32 cellular contexts compared by ENCODE assay signal in the genomic region with DNA sequence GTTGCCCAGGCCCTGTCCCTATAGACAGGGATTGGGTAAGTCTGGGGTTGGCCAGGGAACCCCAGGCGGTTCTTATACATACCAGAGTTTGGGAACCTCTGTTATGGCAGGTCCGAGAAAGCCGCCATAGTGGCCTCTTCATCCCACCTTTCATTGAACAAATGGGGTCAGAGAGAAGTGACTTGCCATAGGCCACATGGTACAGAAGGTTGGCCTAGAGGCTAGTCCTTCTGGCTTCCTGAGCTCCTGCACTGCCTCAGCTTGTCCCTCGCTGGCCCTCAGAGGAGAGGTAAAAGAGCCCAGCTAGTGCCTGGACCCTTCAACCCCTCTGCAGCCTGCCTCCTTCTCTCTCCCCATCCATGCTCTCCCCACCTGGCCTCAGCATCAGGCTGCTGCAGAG.
"Had no signal": no experiment of that assay in that cellular context is flagged by ENCODE, and none has a peak within 500 bp of the region (broad histone marks: within the 10 kb centered on the region; RNA-seq: fewer than 3 reads in every experiment).

No MANE protein-coding gene starts in this region.

- H3K27me3 ChIP-seq: colonic mucosa, ovary, uterus had no signal

- H3K27me3 Mint-ChIP-seq: activated CD4-positive, alpha-beta T cell treated with anti-CD3 and anti-CD28 coated beads, Interleukin-2, amount 10 ng/mL, durations not matched to agents 24 days and 14 days had no signal

- H3K27ac ChIP-seq: colonic mucosa, heart left ventricle, ovary, prostate gland, skin epidermis, thoracic aorta, uterus, WERI-Rb-1 had no signal

- H3K36me3 Mint-ChIP-seq: activated CD4-positive, alpha-beta memory T cell treated with anti-CD3 and anti-CD28 coated beads for 36 hours; activated naive CD4-positive, alpha-beta T cell treated with anti-CD3 and anti-CD28 coated beads, Interleukin-2, amount 50 U/mL, for 72 hours; immature natural killer cell; natural killer cell treated with Interleukin-12 subunit alpha and Interleukin-12 subunit beta and Interleukin-15 and Interleukin-18, amount 100 ng/mL, for 72 hours had no signal

- H3K9me3 Mint-ChIP-seq: activated CD4-positive, alpha-beta memory T cell treated with anti-CD3 and anti-CD28 coated beads for 36 hours; activated CD4-positive, alpha-beta T cell treated with anti-CD3 and anti-CD28 coated beads, Interleukin-2, amount 10 ng/mL, durations not matched to agents 24 days and 14 days; activated naive CD4-positive, alpha-beta T cell treated with anti-CD3 and anti-CD28 coated beads, Interleukin-2, amount 50 U/mL, for 72 hours; activated T-cell treated with anti-CD3 and anti-CD28 coated beads, Interleukin-2, amount 50 U/mL, for 72 hours; immature natural killer cell; natural killer cell treated with Interleukin-12 subunit alpha and Interleukin-12 subunit beta and Interleukin-15 and Interleukin-18, amount 100 ng/mL, for 72 hours had no signal

- H3K4me1 Mint-ChIP-seq: activated CD4-positive, alpha-beta T cell treated with anti-CD3 and anti-CD28 coated beads, Interleukin-2, amount 10 ng/mL, durations not matched to agents 24 days and 14 days; immature natural killer cell had no signal

- H3K4me3 ChIP-seq: colonic mucosa, heart left ventricle, lung, mucosa of descending colon, ovary, prostate gland, skin epidermis, thoracic aorta, uterus had no signal

- H3K9me3 ChIP-seq: colonic mucosa, mucosa of descending colon, ovary, prostate gland, uterus had no signal

- H3K36me3 ChIP-seq: colonic mucosa, heart left ventricle, ovary, prostate gland, thoracic aorta, uterus, WERI-Rb-1 had no signal

- H3K27ac Mint-ChIP-seq: activated CD4-positive, alpha-beta memory T cell treated with anti-CD3 and anti-CD28 coated beads for 36 hours; activated CD4-positive, alpha-beta T cell treated with anti-CD3 and anti-CD28 coated beads, Interleukin-2, amount 10 ng/mL, durations not matched to agents 24 days and 14 days; activated naive CD4-positive, alpha-beta T cell treated with anti-CD3 and anti-CD28 coated beads, Interleukin-2, amount 50 U/mL, for 72 hours; activated T-cell treated with anti-CD3 and anti-CD28 coated beads, Interleukin-2, amount 50 U/mL, for 72 hours; immature natural killer cell; natural killer cell treated with Interleukin-12 subunit alpha and Interleukin-12 subunit beta and Interleukin-15 and Interleukin-18, amount 100 ng/mL, for 72 hours; T-helper 17 cell had no signal

- ATAC-seq: activated CD4-positive, CD25-positive, alpha-beta regulatory T cell treated with anti-CD3 and anti-CD28 coated beads, Interleukin-2, amount 50 U/mL, for 24 hours; activated naive CD4-positive, alpha-beta T cell treated with anti-CD3 and anti-CD28 coated beads, Interleukin-2, amount 50 U/mL, for 72 hours; activated T-cell treated with anti-CD3 and anti-CD28 coated beads, Interleukin-2, amount 50 U/mL, for 72 hours; esophagus mucosa; left lobe of liver; mucosa of descending colon; natural killer cell treated with Interleukin-12 subunit alpha and Interleukin-12 subunit beta and Interleukin-15 and Interleukin-18, amount 100 ng/mL, for 72 hours; sciatic nerve; stimulated activated naive CD8-positive, alpha-beta T cell treated with anti-CD3 and anti-CD28 coated beads, Interleukin-15, Interleukin-2, amounts not matched to agents 100 U/mL and 50 U/mL, for 24 hours; T-helper 17 cell had no signal

- H3K4me3 Mint-ChIP-seq: activated CD4-positive, alpha-beta memory T cell treated with anti-CD3 and anti-CD28 coated beads for 36 hours; activated CD4-positive, alpha-beta T cell treated with anti-CD3 and anti-CD28 coated beads, Interleukin-2, amount 10 ng/mL, durations not matched to agents 24 days and 14 days; activated T-cell treated with anti-CD3 and anti-CD28 coated beads, Interleukin-2, amount 50 U/mL, for 72 hours; immature natural killer cell; natural killer cell treated with Interleukin-12 subunit alpha and Interleukin-12 subunit beta and Interleukin-15 and Interleukin-18, amount 100 ng/mL, for 72 hours; T-helper 17 cell had no signal

- H3K4me1 ChIP-seq: colonic mucosa, prostate gland, uterus had no signal

- DNase-seq: activated CD4-positive, alpha-beta memory T cell treated with anti-CD3 and anti-CD28 coated beads for 36 hours; activated CD4-positive, alpha-beta T cell treated with anti-CD3 and anti-CD28 coated beads, Interleukin-2, amount 10 ng/mL, durations not matched to agents 24 days and 14 days; activated naive CD4-positive, alpha-beta T cell; activated T-cell treated with anti-CD3 and anti-CD28 coated beads for 4 hours; activated T-cell treated with anti-CD3 and anti-CD28 coated beads, Interleukin-2, amount 50 U/mL, for 72 hours; cerebellar nuclear complex; colonic mucosa; foreskin fibroblast; heart left ventricle; hypothalamus; immature natural killer cell; mucosa of descending colon; ovary; retina; stimulated activated CD4-positive, alpha-beta T cell treated with anti-CD3 and anti-CD28 coated beads, Interleukin-12 subunit alpha, Interleukin-12 subunit beta, amount 100 ng/mL, for 4 hours; stimulated activated CD4-positive, alpha-beta T cell treated with anti-CD3 and anti-CD28 coated beads, Interleukin-4, amount 100 ng/mL, for 1 hour; stimulated activated naive CD8-positive, alpha-beta T cell treated with anti-CD3 and anti-CD28 coated beads, Interleukin-15, Interleukin-2, amounts not matched to agents 100 U/mL and 50 U/mL, for 24 hours; T-helper 17 cell; T1000; trophoblast cell; uterus; WERI-Rb-1 had no signal
